Comparison of ENCODE assay signal across 8 cellular contexts in genomic region chr12:13099910-13100609, GRCh38. TPM values are rescaled to one million over a fixed set of nuclear protein-coding genes. Genes with fewer than 3 reads are reported as not detected.
DNase-seq lines count a peak whose midpoint lies in the region; ATAC-seq and TF ChIP-seq lines count a peak whose summit lies in the region.

No MANE protein-coding gene starts in this region.

- H3K4me2 ChIP-seq in DOHH2 (ENCODE audit: low read length) (peak overlapping the region; percentile 82), OCI-LY3 (ENCODE audit: low read length) (peak overlapping the region; percentile 94; the same call in 1 of the 2 replicates)

- H4K20me1 ChIP-seq in DOHH2 (ENCODE audit: control insufficient read depth, insufficient read depth, low read depth, low read length), result no peaks in the 10 kb centered on the region
- H4K20me1 ChIP-seq in OCI-LY3 (ENCODE audit: insufficient read depth, low read length), result peaks cover 7% of the 10 kb centered on the region

- H3K9me3 Mint-ChIP-seq in endodermal cell, result no peaks in the 10 kb centered on the region

- no peaks in the 10 kb centered on the region for H3K9me2 ChIP-seq in DOHH2 (replicated peaks; ENCODE audit: control insufficient read depth, low read length)

- peaks cover 32% of the 10 kb centered on the region for H3F3A ChIP-seq in DOHH2 (ENCODE audit: control insufficient read depth, insufficient read depth)

- TF ChIP-seq CTCF in DOHH2 (IDR thresholded peaks at IDR 0.05; ENCODE audit: low read depth, low read length, poor library complexity, severe bottlenecking) (no peak), OCI-LY3 (IDR thresholded peaks at IDR 0.05; ENCODE audit: low read depth, low read length) (no peak), endodermal cell (conservative IDR thresholded peaks at IDR 0.05) (no peak)

- no peaks in the 10 kb centered on the region for H3K9me3 ChIP-seq in DOHH2 (ENCODE audit: control insufficient read depth, insufficient read depth, low read length)
- H3K9me3 ChIP-seq in OCI-LY3 (ENCODE audit: insufficient read depth, low read length), result no peaks in the 10 kb centered on the region
- H3K9me3 ChIP-seq in endodermal cell (ENCODE audit: control insufficient read depth, low read length), result no peaks in the 10 kb centered on the region

- H3K4me3 ChIP-seq in DOHH2 (ENCODE audit: low read length), result peak overlapping the region; percentile 78
- peak overlapping the region; percentile 85; the same call in 1 of the 2 replicates for H3K4me3 ChIP-seq in OCI-LY3 (ENCODE audit: low read length)
- no peak overlapping the region for H3K4me3 ChIP-seq in endodermal cell (ENCODE audit: low read length)

- DNase-seq in endodermal cell (no peak), pons (ENCODE audit: low spot score) (peak; percentile 19), NCI-H774 (lab: John Stamatoyannopoulos, UW) (no peak)
- DNase-seq in activated CD8-positive, alpha-beta memory T cell treated with anti-CD3 and anti-CD28 coated beads, Interleukin-2, amount 50 U/mL, for 4 hours, result no peak

- H3K4me3 Mint-ChIP-seq in endodermal cell, result peak overlapping the region; percentile 59

- H3K36me3 Mint-ChIP-seq in endodermal cell (ENCODE audit: low read depth), result no peaks in the 10 kb centered on the region

- H3K4me1 Mint-ChIP-seq in endodermal cell, result peaks cover 34% of the 10 kb centered on the region

- no peaks in the 10 kb centered on the region for H3K36me3 ChIP-seq in DOHH2 (ENCODE audit: control insufficient read depth, low read length)
- H3K36me3 ChIP-seq in OCI-LY3 (replicated peaks; ENCODE audit: low read depth, low read length), result no peaks in the 10 kb centered on the region
- no peaks in the 10 kb centered on the region for H3K36me3 ChIP-seq in endodermal cell (ENCODE audit: control insufficient read depth, insufficient read depth, low read length)

- H3K9ac ChIP-seq in OCI-LY3 (ENCODE audit: low read length) (no peak overlapping the region), endodermal cell (ENCODE audit: extremely low read depth, low read length, poor library complexity, severe bottlenecking) (no peak overlapping the region)

- ATAC-seq in GM19452 (IDR thresholded peaks at IDR 0.05; ENCODE audit: unreplicated experiment), result no peak
- no peak for ATAC-seq in GM21786 (IDR thresholded peaks at IDR 0.05; ENCODE audit: unreplicated experiment)

- peaks cover 65% of the 10 kb centered on the region for H3K4me1 ChIP-seq in DOHH2 (ENCODE audit: control insufficient read depth, low read length)
- peaks cover 28% of the 10 kb centered on the region for H3K4me1 ChIP-seq in OCI-LY3 (ENCODE audit: low read length)
- H3K4me1 ChIP-seq in endodermal cell (ENCODE audit: control insufficient read depth, insufficient read depth, low read length), result peaks cover 9% of the 10 kb centered on the region

- H3K27ac ChIP-seq in DOHH2 (ENCODE audit: low read depth, low read length), result peak overlapping the region; percentile 67
- H3K27ac ChIP-seq in OCI-LY3 (ENCODE audit: low read length), result no peak overlapping the region
- peak overlapping the region; percentile 85 for H3K27ac ChIP-seq in endodermal cell (ENCODE audit: low read depth, low read length)

- 94 to 97% methylated on average over 6 to 8 of the region's 8 CpGs for WGBS in endodermal cell (ENCODE audit: insufficient coverage in 1 of 2, insufficient read length in 1 of 2), 2 experiments

- H3K27me3 Mint-ChIP-seq in endodermal cell (ENCODE audit: insufficient read depth), result peaks cover 14% of the 10 kb centered on the region

- H3K27ac Mint-ChIP-seq in endodermal cell, result peak overlapping the region; percentile 86

- no peaks in the 10 kb centered on the region for H3K79me2 ChIP-seq in DOHH2 (ENCODE audit: control insufficient read depth, low read length)
- H3K79me2 ChIP-seq in OCI-LY3 (ENCODE audit: low read length), result no peaks in the 10 kb centered on the region

- H3K27me3 ChIP-seq in DOHH2 (ENCODE audit: control insufficient read depth, low read length) (no peaks in the 10 kb centered on the region), OCI-LY3 (ENCODE audit: low read depth, low read length) (peaks cover 69% of the 10 kb centered on the region), endodermal cell (ENCODE audit: control insufficient read depth, insufficient read depth, low read length, poor library complexity, severe bottlenecking) (no peaks in the 10 kb centered on the region)

- no peak overlapping the region for H2AFZ ChIP-seq in OCI-LY3 (ENCODE audit: low read depth, low read length)

RNA-seq across cellular contexts. Expression of gene GSG1, which starts 3.4 kb away (rescaled TPM):
- under 1 TPM in 1 of 2 donors, not detected in 1; 0.31 TPM for total RNA-seq in endodermal cell
- polyA plus RNA-seq in endodermal cell (2013, experiment 1 of 2), result 0.32 TPM
- 0.12 TPM for polyA plus RNA-seq in endodermal cell (2013, experiment 2 of 2)

RNA-seq across cellular contexts. Expression of gene FAM234B, which starts 55.9 kb away (rescaled TPM):
- total RNA-seq in endodermal cell, result 10 to 100 TPM; 20.8 to 32.0 TPM
- polyA plus RNA-seq in endodermal cell (2013, experiment 1 of 2), result 21.3 TPM
- polyA plus RNA-seq in endodermal cell (2013, experiment 2 of 2), result 18.6 TPM
